14 cellular contexts compared by ENCODE assay signal in the genomic region with DNA sequence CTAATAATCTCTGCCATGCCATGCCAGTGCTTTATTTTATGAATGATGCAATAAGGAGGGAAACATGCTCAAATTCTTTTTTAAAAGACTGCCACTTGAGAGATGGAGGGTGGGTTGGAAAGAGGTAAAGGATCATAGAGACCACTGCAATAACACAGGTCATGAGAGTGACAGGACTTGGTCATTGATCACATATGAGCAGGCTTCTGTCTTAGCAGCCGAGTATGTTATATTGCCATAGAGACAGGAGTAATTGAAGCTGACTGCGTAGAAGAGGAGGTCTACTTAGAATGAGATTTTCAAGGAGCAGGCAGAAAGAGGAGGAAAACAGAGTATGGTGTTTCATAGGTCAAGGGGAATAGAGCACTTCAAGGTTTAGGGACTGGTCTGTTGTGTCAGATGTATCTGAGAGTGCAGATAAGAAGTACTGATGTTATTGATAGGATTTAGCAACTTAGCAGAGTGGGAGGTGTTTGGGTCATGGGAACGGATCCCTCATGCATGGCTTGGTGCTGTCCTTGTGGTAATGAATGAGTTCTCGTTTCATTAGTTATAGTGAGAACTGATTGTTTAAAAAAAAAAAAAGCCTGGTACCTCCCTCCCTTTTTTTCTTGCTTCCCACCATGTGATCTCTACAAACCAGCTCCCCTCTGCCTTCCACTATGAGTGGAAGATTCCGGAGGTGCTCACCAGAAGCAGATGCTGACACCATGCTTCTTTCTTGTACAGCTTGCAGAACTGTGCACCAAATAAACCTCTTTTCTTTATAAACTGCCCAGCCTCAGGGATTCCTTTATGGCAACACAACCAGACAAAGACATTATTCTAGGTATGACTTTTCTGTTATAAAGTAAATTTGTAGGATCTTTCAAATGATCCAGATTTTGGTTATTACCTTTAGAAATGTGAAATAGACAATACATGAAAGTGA. TPM values are rescaled to one million over a fixed set of nuclear protein-coding genes. Genes with fewer than 3 reads are reported as not detected.
DNase-seq lines count a peak whose midpoint lies in the region; ATAC-seq lines count a peak whose summit lies in the region.
"Had no signal": no experiment of that assay in that cellular context is flagged by ENCODE, and none has a peak within 500 bp of the region (broad histone marks: within the 10 kb centered on the region; RNA-seq: fewer than 3 reads in every experiment).

No MANE protein-coding gene starts in this region.

- no peaks in the 10 kb centered on the region for H3K27me3 Mint-ChIP-seq in activated naive CD4-positive, alpha-beta T cell treated with anti-CD3 and anti-CD28 coated beads, Interleukin-2, amount 50 U/mL, for 24 hours
- H3K27me3 Mint-ChIP-seq in T-helper 17 cell: no peaks in the 10 kb centered on the region
- H3K27me3 Mint-ChIP-seq: activated T-helper 17 cell treated with anti-CD3 and anti-CD28 coated beads, Interleukin-2, amount 50 U/mL, for 72 hours; CD4-positive, alpha-beta T cell had no signal

- H3K36me3 Mint-ChIP-seq in activated naive CD4-positive, alpha-beta T cell treated with anti-CD3 and anti-CD28 coated beads, Interleukin-2, amount 50 U/mL, for 24 hours: peaks cover 28% of the 10 kb centered on the region
- peaks cover 14 to 64% of the 10 kb centered on the region in 2 donors for H3K36me3 Mint-ChIP-seq in activated naive CD4-positive, alpha-beta T cell treated with anti-CD3 and anti-CD28 coated beads, Interleukin-2, amount 50 U/mL, for 72 hours
- H3K36me3 Mint-ChIP-seq in T-helper 17 cell (ENCODE audit: low read depth): no peaks in the 10 kb centered on the region

- DNase-seq in activated naive CD4-positive, alpha-beta T cell treated with anti-CD3 and anti-CD28 coated beads, Interleukin-2, amount 50 U/mL, for 72 hours (ENCODE audit: low spot score in 2 of 2): no peak
- DNase-seq in T-helper 17 cell (no peak), epithelial cell of prostate (ENCODE audit: low read depth, low spot score) (no peak), NCI-H748 treated with DMSO at 0.1 percent for 48 hours (lab: John Stamatoyannopoulos, UW) (no peak)
- DNase-seq: activated CD8-positive, alpha-beta memory T cell treated with anti-CD3 and anti-CD28 coated beads for 24 hours; CD4-positive, alpha-beta T cell; colonic mucosa; NCI-H187 treated with DMSO at 0.1 percent for 48 hours; NK-92 treated with Interleukin-12 subunit alpha and Interleukin-12 subunit beta, amount 100 ng/mL, for 24 hours had no signal

- no peak for ATAC-seq in activated naive CD4-positive, alpha-beta T cell treated with anti-CD3 and anti-CD28 coated beads, Interleukin-2, amount 50 U/mL, for 72 hours
- ATAC-seq in T-helper 17 cell (no peak), HG03159 (IDR thresholded peaks at IDR 0.05; ENCODE audit: unreplicated experiment) (no peak), GM21423 (IDR thresholded peaks at IDR 0.05; ENCODE audit: unreplicated experiment) (no peak)
- ATAC-seq: activated T-helper 17 cell treated with anti-CD3 and anti-CD28 coated beads, Interleukin-2, amount 50 U/mL, for 72 hours had no signal

- no peak overlapping the region for H3K4me3 Mint-ChIP-seq in activated naive CD4-positive, alpha-beta T cell treated with anti-CD3 and anti-CD28 coated beads, Interleukin-2, amount 50 U/mL, for 24 hours
- H3K4me3 Mint-ChIP-seq in T-helper 17 cell: no peak overlapping the region
- H3K4me3 Mint-ChIP-seq: activated T-helper 17 cell treated with anti-CD3 and anti-CD28 coated beads, Interleukin-2, amount 50 U/mL, for 72 hours; CD4-positive, alpha-beta T cell had no signal

- no peaks in the 10 kb centered on the region for H3K9me3 ChIP-seq in T-helper 17 cell (ENCODE audit: control insufficient read depth, low read length, poor library complexity, severe bottlenecking)
- H3K9me3 ChIP-seq: colonic mucosa had no signal

- peaks cover 5% of the 10 kb centered on the region for H3K9me3 Mint-ChIP-seq in activated naive CD4-positive, alpha-beta T cell treated with anti-CD3 and anti-CD28 coated beads, Interleukin-2, amount 50 U/mL, for 24 hours
- peaks cover 3 to 6% of the 10 kb centered on the region in 2 donors for H3K9me3 Mint-ChIP-seq in activated naive CD4-positive, alpha-beta T cell treated with anti-CD3 and anti-CD28 coated beads, Interleukin-2, amount 50 U/mL, for 72 hours
- H3K9me3 Mint-ChIP-seq: activated T-helper 17 cell treated with anti-CD3 and anti-CD28 coated beads, Interleukin-2, amount 50 U/mL, for 72 hours; CD4-positive, alpha-beta T cell had no signal

- H3K27ac ChIP-seq in epithelial cell of prostate (peak overlapping the region; percentile 64), temporal lobe (ENCODE audit: low read depth, low read length) (peak overlapping the region; percentile 41)
- H3K27ac ChIP-seq: colonic mucosa had no signal

- H3K27ac Mint-ChIP-seq in activated naive CD4-positive, alpha-beta T cell treated with anti-CD3 and anti-CD28 coated beads, Interleukin-2, amount 50 U/mL, for 24 hours: peak overlapping the region; percentile 36
- peak overlapping the region in 1 of 2 donors; percentile 21 for H3K27ac Mint-ChIP-seq in activated naive CD4-positive, alpha-beta T cell treated with anti-CD3 and anti-CD28 coated beads, Interleukin-2, amount 50 U/mL, for 72 hours
- H3K27ac Mint-ChIP-seq in T-helper 17 cell: peak overlapping the region; percentile 75
- H3K27ac Mint-ChIP-seq: CD4-positive, alpha-beta T cell had no signal

- peaks cover 59% of the 10 kb centered on the region for H3K4me1 Mint-ChIP-seq in activated naive CD4-positive, alpha-beta T cell treated with anti-CD3 and anti-CD28 coated beads, Interleukin-2, amount 50 U/mL, for 24 hours
- H3K4me1 Mint-ChIP-seq in T-helper 17 cell: peaks cover 19% of the 10 kb centered on the region

RNA-seq across cellular contexts. Expression of a gene that starts 32.8 kb away (rescaled TPM):
- 100 to 1,000 TPM in 1 of 2 donors, 10 to 100 TPM in 1; 97.2 to 100 TPM for total RNA-seq in activated naive CD4-positive, alpha-beta T cell treated with anti-CD3 and anti-CD28 coated beads, Interleukin-2, amount 50 U/mL, for 72 hours
- 10 to 100 TPM; 68.7 to 82.7 TPM for total RNA-seq in T-helper 17 cell
- total RNA-seq in temporal lobe: 85.1 TPM
